Comparison of ENCODE assay signal across 1 cellular context in genomic region chr16:3099732-3100499, GRCh38.
TF ChIP-seq lines count a peak whose summit lies in the region.

No MANE protein-coding gene starts in this region.

TF ChIP-seq in K562, 482 proteins besides CTCF, POLR2A, EP300 and RAD21 (continued from another document and continues in another):
- no peak for TF ChIP-seq ATF2 (CRISPR knock-in tag; IDR thresholded peaks at IDR 0.05)
- no peak for TF ChIP-seq KDM1A (IDR thresholded peaks at IDR 0.05)
- no peak for TF ChIP-seq ZFP91 (CRISPR knock-in tag; IDR thresholded peaks at IDR 0.05)
- TF ChIP-seq HIVEP1 (CRISPR knock-in tag; IDR thresholded peaks at IDR 0.05) = no peak
- peak; percentile 61; the same call in 1 of the 2 replicates for TF ChIP-seq POLR2G (IDR thresholded peaks at IDR 0.05; ENCODE audit: low read depth, low read length)
- no peak for TF ChIP-seq MEF2D (tag; conservative IDR thresholded peaks at IDR 0.05; ENCODE audit: low read depth)
- no peak for TF ChIP-seq MAFG (tag; conservative IDR thresholded peaks at IDR 0.05)
- TF ChIP-seq TOE1 (IDR thresholded peaks at IDR 0.05; ENCODE audit: borderline replicate concordance) = 0 out of 2 replicates have a peak, but pooled peaks have one; percentile 23
- TF ChIP-seq TOE1 (CRISPR knock-in tag; IDR thresholded peaks at IDR 0.05; ENCODE audit: borderline replicate concordance, low read depth) = no peak
- TF ChIP-seq PKNOX1 (IDR thresholded peaks at IDR 0.05) = no peak
- no peak for TF ChIP-seq TARDBP (IDR thresholded peaks at IDR 0.05)
- no peak for TF ChIP-seq ZNF133 (CRISPR knock-in tag; IDR thresholded peaks at IDR 0.05)
- TF ChIP-seq MLLT1 (IDR thresholded peaks at IDR 0.05) = no peak
- TF ChIP-seq CSDE1 (IDR thresholded peaks at IDR 0.05) = no peak
- no peak for TF ChIP-seq NCOA1 (IDR thresholded peaks at IDR 0.05; ENCODE audit: low read depth)
- TF ChIP-seq ATF1 (CRISPR knock-in tag; IDR thresholded peaks at IDR 0.05) = no peak
- TF ChIP-seq ATF1 (tag; IDR thresholded peaks at IDR 0.05) = no peak
- TF ChIP-seq RFX1 (IDR thresholded peaks at IDR 0.05) = no peak
- TF ChIP-seq CCAR2 (IDR thresholded peaks at IDR 0.05; ENCODE audit: low read depth, low read length) = no peak
- no peak for TF ChIP-seq TCFL5 (CRISPR knock-in tag; conservative IDR thresholded peaks at IDR 0.05)
- peak; percentile 55; the same call in 1 of the 2 replicates for TF ChIP-seq RBFOX2 (IDR thresholded peaks at IDR 0.05; ENCODE audit: low read depth, low read length)
- TF ChIP-seq MTA3 (IDR thresholded peaks at IDR 0.05; ENCODE audit: borderline replicate concordance) = peak; percentile 19; the same call in 1 of the 2 replicates
- TF ChIP-seq SUPT5H (IDR thresholded peaks at IDR 0.05) = peak; percentile 56
- TF ChIP-seq LARP7 (IDR thresholded peaks at IDR 0.05) = no peak
- no peak for TF ChIP-seq ZKSCAN1 (IDR thresholded peaks at IDR 0.05; ENCODE audit: low read depth, low read length)
- TF ChIP-seq TAF9B (IDR thresholded peaks at IDR 0.05; ENCODE audit: partially characterized antibody) = no peak
- no peak for TF ChIP-seq RERE (CRISPR knock-in tag; IDR thresholded peaks at IDR 0.05; ENCODE audit: borderline replicate concordance)
- TF ChIP-seq TCF7L2 (IDR thresholded peaks at IDR 0.05; ENCODE audit: low read depth, low read length) = no peak
- TF ChIP-seq RBM15 (IDR thresholded peaks at IDR 0.05; ENCODE audit: insufficient read depth, low read length) = no peak
- no peak for TF ChIP-seq RBM25 (IDR thresholded peaks at IDR 0.05; ENCODE audit: low read depth, low read length, severe bottlenecking)
- TF ChIP-seq GABPB2 (CRISPR knock-in tag; conservative IDR thresholded peaks at IDR 0.05) = no peak
- TF ChIP-seq STAG1 (CRISPR knock-in tag; IDR thresholded peaks at IDR 0.05; ENCODE audit: borderline replicate concordance) = no peak
- peak; percentile 70 for TF ChIP-seq VEZF1 (CRISPR knock-in tag; IDR thresholded peaks at IDR 0.05)
- no peak for TF ChIP-seq ZNF695 (CRISPR knock-in tag; IDR thresholded peaks at IDR 0.05)
- TF ChIP-seq HSF4 (CRISPR knock-in tag; IDR thresholded peaks at IDR 0.05; ENCODE audit: borderline replicate concordance) = no peak
- no peak for TF ChIP-seq SAFB (IDR thresholded peaks at IDR 0.05; ENCODE audit: borderline replicate concordance, low read depth, low read length)
- TF ChIP-seq ZBTB7A (IDR thresholded peaks at IDR 0.05; ENCODE audit: borderline replicate concordance, control insufficient read depth, low read depth, low read length) = peak; percentile 49; the same call in 1 of the 2 replicates
- no peak for TF ChIP-seq ZNF121 (CRISPR knock-in tag; conservative IDR thresholded peaks at IDR 0.05)
- no peak for TF ChIP-seq CREB5 (CRISPR knock-in tag; IDR thresholded peaks at IDR 0.05)
- TF ChIP-seq HNRNPLL (IDR thresholded peaks at IDR 0.05; ENCODE audit: low read depth, low read length, poor library complexity, severe bottlenecking) = no peak
- peak; percentile 52 for TF ChIP-seq TBP (optimal IDR thresholded peaks at IDR 0.05; ENCODE audit: low read depth, low read length)
- no peak for TF ChIP-seq KLF6 (CRISPR knock-in tag; IDR thresholded peaks at IDR 0.05; ENCODE audit: borderline replicate concordance)
- TF ChIP-seq HDAC1 (IDR thresholded peaks at IDR 0.05) = no peak
- no peak for TF ChIP-seq NFE2 (IDR thresholded peaks at IDR 0.05; ENCODE audit: low read depth)
- TF ChIP-seq ZNF57 (CRISPR knock-in tag; IDR thresholded peaks at IDR 0.05) = no peak
- no peak for TF ChIP-seq NCOR1 (IDR thresholded peaks at IDR 0.05)
- TF ChIP-seq MAX (CRISPR knock-in tag; IDR thresholded peaks at IDR 0.05) = peak; percentile 40; the same call in 1 of the 2 replicates
- TF ChIP-seq E4F1 (CRISPR knock-in tag; IDR thresholded peaks at IDR 0.05; ENCODE audit: borderline replicate concordance) = no peak
- 0 out of 2 replicates have a peak, but pooled peaks have one; percentile 16 for TF ChIP-seq CREM (IDR thresholded peaks at IDR 0.05; ENCODE audit: low read depth)
- no peak for TF ChIP-seq ZNF124 (CRISPR knock-in tag; IDR thresholded peaks at IDR 0.05)
- TF ChIP-seq SPI1 (IDR thresholded peaks at IDR 0.05; ENCODE audit: borderline replicate concordance, low read depth, low read length) = peak; percentile 68
- no peak for TF ChIP-seq HMGXB4 (CRISPR knock-in tag; IDR thresholded peaks at IDR 0.05)
